In the genomic region with DNA sequence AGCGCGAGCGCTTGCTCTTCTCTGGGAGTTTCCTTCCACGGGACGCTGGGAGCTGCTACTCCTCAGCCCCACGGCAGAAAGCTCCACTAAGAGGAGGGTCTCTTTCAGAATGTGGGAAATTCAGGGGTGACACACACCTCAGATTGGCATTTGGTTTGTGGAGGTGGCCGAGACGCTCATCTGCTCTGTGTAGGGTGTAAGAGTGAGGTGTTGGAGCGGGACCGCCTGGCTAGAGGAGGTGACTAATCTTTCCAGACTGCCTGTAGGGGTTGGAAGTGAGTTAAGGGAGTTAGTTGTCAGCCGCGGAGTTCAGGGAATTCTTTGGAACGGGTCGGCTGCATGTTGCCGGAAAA, we compare ENCODE assay signal across 8 cellular contexts. TPM values are rescaled to one million over a fixed set of nuclear protein-coding genes. Genes with fewer than 3 reads are reported as not detected.
A peak's percentile ranks its signal among the peaks of the same experiment; 100 is the strongest.
DNase-seq lines count a peak whose midpoint lies in the region; ATAC-seq, FAIRE-seq and TF ChIP-seq lines count a peak whose summit lies in the region.

No MANE protein-coding gene starts in this region.

- H3K4me3 ChIP-seq in LNCaP clone FGC (ENCODE audit: low read depth, low read length), result peak overlapping the region; percentile 98

- TF ChIP-seq CTCF in LNCaP clone FGC (IDR thresholded peaks at IDR 0.05; ENCODE audit: control insufficient read depth, extremely low read depth, insufficient read depth) (no peak), omental fat pad (IDR thresholded peaks at IDR 0.05) (no peak)

- ATAC-seq in GM19395 (IDR thresholded peaks at IDR 0.05; ENCODE audit: unreplicated experiment) (peak; percentile 23), omental fat pad (ENCODE audit: low FRiP score) (peak; percentile 79)

- no peak for FAIRE-seq in urothelium cell line (lab: Jason Lieb, UNC)

- DNase-seq in AG08396 (ENCODE audit: low spot score) (peak; percentile 69), LNCaP clone FGC (ENCODE audit: low read depth) (no peak), foreskin melanocyte (peak; percentile 40), omental fat pad (ENCODE audit: low spot score) (peak; percentile 38), urothelium cell line (ENCODE audit: low spot score) (peak; percentile 44), hippocampal formation (lab: John Stamatoyannopoulos, UW) (no peak)
- peak; percentile 61 to 66 for DNase-seq in activated T-cell treated with anti-CD3 and anti-CD28 coated beads, Interleukin-2, amount 50 U/mL, for 48 hours

RNA-seq across cellular contexts. Expression of gene PSMD11, which starts 0.7 kb away (rescaled TPM):
- 100 to 1,000 TPM in 1 of 4 donors, 10 to 100 TPM in 3; 58.2 to 114 (median 67.0) TPM for total RNA-seq in omental fat pad

RNA-seq across cellular contexts. Expression of gene CDK5R1, which starts 41.7 kb away (rescaled TPM):
- 1 to 10 TPM; 1.1 to 2.6 (median 1.8) TPM for total RNA-seq in omental fat pad

Comparison
In these comparisons a context has a peak if more than half of its experiments do, and no peak if none do; other contexts are left out.
1. DNase-seq: peak in AG08396 (single experiment), activated T-cell treated with anti-CD3 and anti-CD28 coated beads, Interleukin-2, amount 50 U/mL, for 48 hours (2 of 2), foreskin melanocyte (single experiment), omental fat pad (single experiment) and urothelium cell line (single experiment); none in LNCaP clone FGC (single experiment) and hippocampal formation (0 of 2).